15 cellular contexts compared by ENCODE assay signal in genomic region chr1:79190074-79190473, GRCh38.
DNase-seq lines count a peak whose midpoint lies in the region; ATAC-seq, FAIRE-seq and TF ChIP-seq lines count a peak whose summit lies in the region.
"Had no signal": no experiment of that assay in that cellular context is flagged by ENCODE, and none has a peak within 500 bp of the region (broad histone marks: within the 10 kb centered on the region; RNA-seq: fewer than 3 reads in every experiment).

No MANE protein-coding gene starts in this region.

- H3K4me3 ChIP-seq in bronchial epithelial cell (ENCODE audit: low read depth, low read length) = no peak overlapping the region
- H3K4me3 ChIP-seq: BLaER1, left lung, SJSA1 had no signal

- TF ChIP-seq CTCF in bronchial epithelial cell (IDR thresholded peaks at IDR 0.05; ENCODE audit: insufficient read depth, low read length, severe bottlenecking) = no peak

- H3K27me3 ChIP-seq in bronchial epithelial cell (ENCODE audit: control insufficient read depth, insufficient read depth, low read length) = no peaks in the 10 kb centered on the region
- H3K27me3 ChIP-seq: BLaER1, left lung, SJSA1 had no signal

- DNase-seq in bronchial epithelial cell (ENCODE audit: low read depth) = peak; percentile 40
- DNase-seq in hepatic stellate cell (ENCODE audit: low spot score) = no peak
- no peak for DNase-seq in NCI-H748 treated with DMSO at 0.1 percent for 48 hours (lab: John Stamatoyannopoulos, UW)
- no peak for DNase-seq in AG20443 (ENCODE audit: low spot score)
- no peak for DNase-seq in GM03348 (ENCODE audit: low spot score)
- DNase-seq: foreskin melanocyte; H9; NCI-H2227 treated with DMSO at 0.1 percent for 48 hours; stimulated activated CD4-positive, alpha-beta T cell treated with anti-CD3 and anti-CD28 coated beads, Interleukin-15, amount 100 ng/mL, for 24 hours had no signal

- ATAC-seq in GM18867 (IDR thresholded peaks at IDR 0.05; ENCODE audit: unreplicated experiment) = peak; percentile 53
- peak; percentile 60 for ATAC-seq in GM21529 (IDR thresholded peaks at IDR 0.05; ENCODE audit: unreplicated experiment)
- peak; percentile 57 for ATAC-seq in HG03139 (IDR thresholded peaks at IDR 0.05; ENCODE audit: unreplicated experiment)
- ATAC-seq: left lung had no signal

- H3K36me3 ChIP-seq in bronchial epithelial cell (ENCODE audit: control insufficient read depth, insufficient read depth, low read length) = no peaks in the 10 kb centered on the region
- H3K36me3 ChIP-seq: BLaER1, left lung, SJSA1 had no signal

- no peak for FAIRE-seq in bronchial epithelial cell (lab: Jason Lieb, UNC)
